ENCODE assay signal across 22 cellular contexts in genomic region chr4:183285886-183286285, GRCh38. TPM values are rescaled to one million over a fixed set of nuclear protein-coding genes. Genes with fewer than 3 reads are reported as not detected.
DNase-seq lines count a peak whose midpoint lies in the region; ATAC-seq, FAIRE-seq and TF ChIP-seq lines count a peak whose summit lies in the region.
"Had no signal": no experiment of that assay in that cellular context is flagged by ENCODE, and none has a peak within 500 bp of the region (broad histone marks: within the 10 kb centered on the region; RNA-seq: fewer than 3 reads in every experiment).

No MANE protein-coding gene starts in this region.

- H3K9ac ChIP-seq in liver (ENCODE audit: low read depth in 1 of 2, low read length in 2 of 2): no peak overlapping the region
- H3K9ac ChIP-seq in HepG2 (ENCODE audit: insufficient read depth, low read depth, low read length): no peak overlapping the region
- H3K9ac ChIP-seq in kidney (ENCODE audit: low read length in 2 of 2): no peak overlapping the region

- intact Hi-C loops in HepG2 (cut with micrococcal nuclease; ENCODE audit: unreplicated experiment): loop anchor here (5.0 kb wide), 1 partner anchor 121 kb away; no protein-coding TSS in a partner anchor
- intact Hi-C loops in kidney (cut with DNase I): no loop called here

- in situ Hi-C loops in HepG2 (cut with HindIII; ENCODE audit: extremely low pct_ligation_motif_present, low pct_unique_long_range_greater_than_20kb): no loop called here

- H3K36me3 Mint-ChIP-seq in nephron progenitor cell (ENCODE audit: low read depth): peaks cover 67% of the 10 kb centered on the region
- no peaks in the 10 kb centered on the region for H3K36me3 Mint-ChIP-seq in activated T-cell treated with anti-CD3 and anti-CD28 coated beads, Interleukin-2, amount 50 U/mL, for 72 hours (ENCODE audit: insufficient read depth in 2 of 2)
- H3K36me3 Mint-ChIP-seq in T-helper 2 cell treated with Interferon-gamma antibody and Interleukin-4, amounts not matched to agents 5 μg/mL and 100 μg/mL, for 36 hours (ENCODE audit: low read depth): no peaks in the 10 kb centered on the region

- no peak for DNase-seq in HepG2 (ENCODE audit: low spot score)
- DNase-seq in kidney: no peak
- DNase-seq in nephron progenitor cell: no peak
- DNase-seq in activated T-cell treated with anti-CD3 and anti-CD28 coated beads, Interleukin-2, amount 50 U/mL, for 72 hours: no peak
- DNase-seq in activated CD4-positive, alpha-beta T cell treated with anti-CD3 and anti-CD28 coated beads for 4 hours: no peak
- DNase-seq in T-helper 2 cell treated with Interferon-gamma antibody and Interleukin-4, amounts not matched to agents 5 μg/mL and 100 μg/mL, for 36 hours (ENCODE audit: low spot score): no peak
- DNase-seq: AML-193; Caco-2; CD4-positive, alpha-beta T cell; DMS153; DMS79; GDM1; KG1 had no signal

- H3K9me3 ChIP-seq in liver (ENCODE audit: control insufficient read depth in 4 of 4, low read length in 3 of 4): no peaks in the 10 kb centered on the region
- H3K9me3 ChIP-seq in HepG2 (ENCODE audit: low read length): no peaks in the 10 kb centered on the region
- H3K9me3 ChIP-seq in kidney (ENCODE audit: control insufficient read depth in 1 of 2, low read length in 2 of 2): no peaks in the 10 kb centered on the region
- H3K9me3 ChIP-seq: A549, Caco-2, HAP-1 had no signal

- H3K27ac ChIP-seq in liver (ENCODE audit: low read depth in 1 of 2, low read length in 2 of 2) (no peak overlapping the region), HepG2 (ENCODE audit: extremely low read length, insufficient read depth, low read length) (no peak overlapping the region), kidney (ENCODE audit: low read depth in 2 of 2, low read length in 2 of 2) (peak overlapping the region; percentile 4 to 71)
- H3K27ac ChIP-seq: 22Rv1, A549, C4-2B had no signal

- no peak overlapping the region for H2AFZ ChIP-seq in HepG2 (ENCODE audit: low read length)

- BruUV-seq in HepG2 (replicated peaks; lab: Mats Ljungman, UMichigan): no TSS peak

- H3K4me1 ChIP-seq in liver (ENCODE audit: control insufficient read depth in 4 of 4, insufficient read depth in 4 of 4, low read length in 3 of 4) (peaks cover 3 to 36% (median 23%) of the 10 kb centered on the region in 4 donors), HepG2 (ENCODE audit: insufficient read depth, low read length) (no peaks in the 10 kb centered on the region), kidney (ENCODE audit: control insufficient read depth in 1 of 2, insufficient read depth in 1 of 2, low read depth in 1 of 2, low read length in 2 of 2) (peaks cover 3 to 23% of the 10 kb centered on the region in 2 donors)
- H3K4me1 ChIP-seq: Caco-2, HAP-1 had no signal

- no peak for TF ChIP-seq POLR2A in HepG2 (IDR thresholded peaks at IDR 0.05; ENCODE audit: insufficient read depth in 1 of 2, low read depth in 2 of 2, low read length in 2 of 2)

- H4K20me1 ChIP-seq in HepG2 (ENCODE audit: insufficient read depth, low read length): no peaks in the 10 kb centered on the region

- no peak overlapping the region for H3K4me3 ChIP-seq in liver (ENCODE audit: low read depth in 1 of 3, low read length in 3 of 3)
- H3K4me3 ChIP-seq in HepG2 (replicated peaks in 1 of 3; ENCODE audit: insufficient read depth in 1 of 3, low read depth in 2 of 3, low read length in 3 of 3): no peak overlapping the region
- no peak overlapping the region for H3K4me3 ChIP-seq in kidney (ENCODE audit: low read length in 2 of 2)
- H3K4me3 ChIP-seq: A549, HAP-1 had no signal

- H3K9me3 Mint-ChIP-seq in nephron progenitor cell: no peaks in the 10 kb centered on the region
- no peaks in the 10 kb centered on the region for H3K9me3 Mint-ChIP-seq in activated T-cell treated with anti-CD3 and anti-CD28 coated beads, Interleukin-2, amount 50 U/mL, for 72 hours
- no peaks in the 10 kb centered on the region for H3K9me3 Mint-ChIP-seq in T-helper 2 cell treated with Interferon-gamma antibody and Interleukin-4, amounts not matched to agents 5 μg/mL and 100 μg/mL, for 36 hours
- H3K9me3 Mint-ChIP-seq: CD4-positive, alpha-beta T cell had no signal

- 64% methylated on average over 7 of the region's 7 CpGs for WGBS in liver
- WGBS in HepG2 (ENCODE audit: low lambda C conversion rate): 93% methylated on average over 7 of the region's 7 CpGs

- TF ChIP-seq EP300 in HepG2 (IDR thresholded peaks at IDR 0.05; ENCODE audit: low read depth in 2 of 2, low read length in 2 of 2) (no peak), HepG2 (CRISPR knock-in tag; IDR thresholded peaks at IDR 0.05; ENCODE audit: borderline replicate concordance) (no peak)

- peak overlapping the region; percentile 77 for H3K27ac Mint-ChIP-seq in nephron progenitor cell
- no peak overlapping the region for H3K27ac Mint-ChIP-seq in activated T-cell treated with anti-CD3 and anti-CD28 coated beads, Interleukin-2, amount 50 U/mL, for 72 hours
- H3K27ac Mint-ChIP-seq in T-helper 2 cell treated with Interferon-gamma antibody and Interleukin-4, amounts not matched to agents 5 μg/mL and 100 μg/mL, for 36 hours: no peak overlapping the region
- H3K27ac Mint-ChIP-seq: CD4-positive, alpha-beta T cell had no signal

- no peak overlapping the region for H3K4me2 ChIP-seq in HepG2 (ENCODE audit: low read depth, low read length)
- H3K4me2 ChIP-seq: A549 had no signal

- no peaks in the 10 kb centered on the region for H3K79me2 ChIP-seq in HepG2 (ENCODE audit: insufficient read depth, low read length)

- no peak for TF ChIP-seq RAD21 in liver (IDR thresholded peaks at IDR 0.05)
- no peak for TF ChIP-seq RAD21 in HepG2 (CRISPR knock-in tag; IDR thresholded peaks at IDR 0.05)

- H3K4me1 Mint-ChIP-seq in nephron progenitor cell: no peaks in the 10 kb centered on the region
- H3K4me1 Mint-ChIP-seq in activated T-cell treated with anti-CD3 and anti-CD28 coated beads, Interleukin-2, amount 50 U/mL, for 72 hours (ENCODE audit: low read depth): no peaks in the 10 kb centered on the region
- H3K4me1 Mint-ChIP-seq in T-helper 2 cell treated with Interferon-gamma antibody and Interleukin-4, amounts not matched to agents 5 μg/mL and 100 μg/mL, for 36 hours (ENCODE audit: low read depth): no peaks in the 10 kb centered on the region

- FAIRE-seq in HepG2 (lab: Jason Lieb, UNC): no peak
- no peak for FAIRE-seq in kidney (lab: Jason Lieb, UNC)
- FAIRE-seq: A549, HTR-8/SVneo had no signal

- ATAC-seq in HepG2: no peak
- ATAC-seq in activated T-cell treated with anti-CD3 and anti-CD28 coated beads, Interleukin-2, amount 50 U/mL, for 72 hours (replicated peaks in 1 of 2): no peak
- ATAC-seq: A549 had no signal

- H3K36me3 ChIP-seq in liver (ENCODE audit: control insufficient read depth in 4 of 4, insufficient read depth in 3 of 4, low read depth in 1 of 4, low read length in 3 of 4) (peaks cover under 1 to 46% (median 23%) of the 10 kb centered on the region in 4 donors), HepG2 (replicated peaks in 1 of 2; ENCODE audit: control insufficient read depth in 1 of 2, insufficient read depth in 2 of 2, low read length in 2 of 2) (peaks cover 18 to 90% of the 10 kb centered on the region in 2 experiments), kidney (ENCODE audit: control insufficient read depth in 1 of 2, insufficient read depth in 2 of 2, low read length in 2 of 2) (peaks cover 13 to 39% of the 10 kb centered on the region in 2 donors)

- CTCF ChIA-PET in HepG2 (lab: Yijun Ruan, JAX; ENCODE audit: low intra/inter-chr PET ratio, low total read pairs): no interaction called here

- POLR2A ChIA-PET in HepG2 (lab: Yijun Ruan, JAX): no interaction called here

- H3K27me3 ChIP-seq in liver (ENCODE audit: control insufficient read depth in 4 of 4, insufficient read depth in 4 of 4, low read length in 3 of 4): no peaks in the 10 kb centered on the region
- H3K27me3 ChIP-seq in HepG2 (ENCODE audit: control insufficient read depth in 1 of 2, insufficient read depth in 2 of 2, low read length in 2 of 2): no peaks in the 10 kb centered on the region

- peaks cover 4% of the 10 kb centered on the region for H3K27me3 Mint-ChIP-seq in nephron progenitor cell (ENCODE audit: low read depth, poor library complexity)
- H3K27me3 Mint-ChIP-seq in activated T-cell treated with anti-CD3 and anti-CD28 coated beads, Interleukin-2, amount 50 U/mL, for 72 hours (ENCODE audit: low read depth): no peaks in the 10 kb centered on the region
- no peaks in the 10 kb centered on the region for H3K27me3 Mint-ChIP-seq in T-helper 2 cell treated with Interferon-gamma antibody and Interleukin-4, amounts not matched to agents 5 μg/mL and 100 μg/mL, for 36 hours (ENCODE audit: low read depth)

- no peak for TF ChIP-seq CTCF in liver (IDR thresholded peaks at IDR 0.05; ENCODE audit: low read depth, low read length, missing input control)
- no peak for TF ChIP-seq CTCF in HepG2 (CRISPR knock-in tag; IDR thresholded peaks at IDR 0.05)
- no peak for TF ChIP-seq CTCF in kidney (IDR thresholded peaks at IDR 0.05; ENCODE audit: borderline replicate concordance, extremely low read depth, insufficient read depth)
- TF ChIP-seq CTCF in nephron progenitor cell (IDR thresholded peaks at IDR 0.05): no peak

- no peak overlapping the region for H3K4me3 Mint-ChIP-seq in nephron progenitor cell
- no peak overlapping the region for H3K4me3 Mint-ChIP-seq in activated T-cell treated with anti-CD3 and anti-CD28 coated beads, Interleukin-2, amount 50 U/mL, for 72 hours
- H3K4me3 Mint-ChIP-seq in T-helper 2 cell treated with Interferon-gamma antibody and Interleukin-4, amounts not matched to agents 5 μg/mL and 100 μg/mL, for 36 hours: no peak overlapping the region
- H3K4me3 Mint-ChIP-seq: CD4-positive, alpha-beta T cell had no signal

RNA-seq across cellular contexts. Expression of gene CLDN22, which starts 34.2 kb away (rescaled TPM):
- under 1 TPM in 1 of 2 donors, not detected in 1; 0.05 TPM for total RNA-seq in liver
- polyA plus RNA-seq in liver: not detected
- total RNA-seq in HepG2 (2016; rRNA removed; fragmentation: Illumina TruSeq; extraction: Trizol): not detected in 2 replicates
- total RNA-seq in HepG2 (2016; cell fraction: cytosol; rRNA removed; fragmentation: Illumina TruSeq; extraction: Trizol; ENCODE audit: low read depth): not detected in 2 replicates
- not detected in 2 replicates for total RNA-seq in HepG2 (2016; cell fraction: insoluble cytoplasmic fraction; rRNA removed; fragmentation: Illumina TruSeq; extraction: Trizol)
- not detected in 2 replicates for total RNA-seq in HepG2 (2016; cell fraction: membrane; rRNA removed; fragmentation: Illumina TruSeq; extraction: Trizol)
- total RNA-seq in HepG2 (2016; cell fraction: nucleus; rRNA removed; fragmentation: Illumina TruSeq; extraction: Trizol): not detected in 2 replicates
- polyA plus RNA-seq in HepG2 (2011; rRNA removed): 0.07 TPM in 1 of 2 replicates, not detected in the other
- 0.03 TPM in 1 of 2 replicates, not detected in the other for polyA plus RNA-seq in HepG2 (2011; cell fraction: cytosol; rRNA removed)
- not detected in 2 replicates for polyA plus RNA-seq in HepG2 (2011; cell fraction: nucleus; rRNA removed)
- polyA plus RNA-seq in HepG2 (2012): 0.90 and 1.0 TPM in 2 replicates
- polyA plus RNA-seq in HepG2 (2016; cell fraction: cytosol; fragmentation: Illumina TruSeq; extraction: Trizol; ENCODE audit: low read depth): not detected in 2 replicates
- polyA plus RNA-seq in HepG2 (2016; cell fraction: insoluble cytoplasmic fraction; fragmentation: Illumina TruSeq; extraction: Trizol; ENCODE audit: low read depth): not detected in 2 replicates
- polyA plus RNA-seq in HepG2 (2016; cell fraction: membrane; fragmentation: Illumina TruSeq; extraction: Trizol; ENCODE audit: low read depth): not detected in 2 replicates
- not detected in 2 replicates for polyA plus RNA-seq in HepG2 (2016; cell fraction: nucleus; fragmentation: Illumina TruSeq; extraction: Trizol; ENCODE audit: insufficient read depth, low read depth)
- polyA minus RNA-seq in HepG2 (2011; rRNA and poly(A)+ RNA removed; ENCODE audit: low replicate concordance): not detected in 2 replicates
- not detected in 2 replicates for polyA minus RNA-seq in HepG2 (2011; cell fraction: cytosol; rRNA and poly(A)+ RNA removed)
- polyA minus RNA-seq in HepG2 (2011; cell fraction: nucleus; rRNA and poly(A)+ RNA removed): 0.13 TPM in 1 of 2 replicates, not detected in the other
- total RNA-seq in kidney: not detected
- polyA plus RNA-seq in kidney (ENCODE audit: insufficient read depth, low read depth, low replicate concordance): 0.39 TPM
- not detected for total RNA-seq in activated T-cell treated with anti-CD3 and anti-CD28 coated beads, Interleukin-2, amount 50 U/mL, for 72 hours
- total RNA-seq: Caco-2; CD4-positive, alpha-beta T cell; Daoy; H4 had no signal
- polyA plus RNA-seq: A549 had no signal

RNA-seq across cellular contexts. Expression of gene CLDN24, which starts 36.3 kb away (rescaled TPM):
- total RNA-seq in liver (not detected), HepG2 (2016; rRNA removed; fragmentation: Illumina TruSeq; extraction: Trizol) (not detected in 2 replicates), kidney (not detected)
- polyA plus RNA-seq in liver (not detected), HepG2 (2011; rRNA removed) (not detected in 2 replicates), kidney (ENCODE audit: insufficient read depth, low read depth, low replicate concordance) (not detected)
- total RNA-seq in HepG2 (2016; cell fraction: cytosol; rRNA removed; fragmentation: Illumina TruSeq; extraction: Trizol; ENCODE audit: low read depth): not detected in 2 replicates
- not detected in 2 replicates for total RNA-seq in HepG2 (2016; cell fraction: insoluble cytoplasmic fraction; rRNA removed; fragmentation: Illumina TruSeq; extraction: Trizol)
- total RNA-seq in HepG2 (2016; cell fraction: membrane; rRNA removed; fragmentation: Illumina TruSeq; extraction: Trizol): not detected in 2 replicates
- total RNA-seq in HepG2 (2016; cell fraction: nucleus; rRNA removed; fragmentation: Illumina TruSeq; extraction: Trizol): not detected in 2 replicates
- polyA plus RNA-seq in HepG2 (2011; cell fraction: cytosol; rRNA removed): not detected in 2 replicates
- polyA plus RNA-seq in HepG2 (2011; cell fraction: nucleus; rRNA removed): not detected in 2 replicates
- not detected in 2 replicates for polyA plus RNA-seq in HepG2 (2012)
- polyA plus RNA-seq in HepG2 (2016; cell fraction: cytosol; fragmentation: Illumina TruSeq; extraction: Trizol; ENCODE audit: low read depth): not detected in 2 replicates
- not detected in 2 replicates for polyA plus RNA-seq in HepG2 (2016; cell fraction: insoluble cytoplasmic fraction; fragmentation: Illumina TruSeq; extraction: Trizol; ENCODE audit: low read depth)
- polyA plus RNA-seq in HepG2 (2016; cell fraction: membrane; fragmentation: Illumina TruSeq; extraction: Trizol; ENCODE audit: low read depth): not detected in 2 replicates
- polyA plus RNA-seq in HepG2 (2016; cell fraction: nucleus; fragmentation: Illumina TruSeq; extraction: Trizol; ENCODE audit: insufficient read depth, low read depth): not detected in 2 replicates
- not detected in 2 replicates for polyA minus RNA-seq in HepG2 (2011; rRNA and poly(A)+ RNA removed; ENCODE audit: low replicate concordance)
- not detected in 2 replicates for polyA minus RNA-seq in HepG2 (2011; cell fraction: cytosol; rRNA and poly(A)+ RNA removed)
- not detected in 2 replicates for polyA minus RNA-seq in HepG2 (2011; cell fraction: nucleus; rRNA and poly(A)+ RNA removed)
- total RNA-seq in activated T-cell treated with anti-CD3 and anti-CD28 coated beads, Interleukin-2, amount 50 U/mL, for 72 hours: not detected
- total RNA-seq: Caco-2; CD4-positive, alpha-beta T cell; Daoy; H4 had no signal
- polyA plus RNA-seq: A549, BJ had no signal

Comparison
In these comparisons a context has a peak if more than half of its experiments do, and no peak if none do; other contexts are left out.
1. H3K27ac ChIP-seq: peak in kidney (2 of 2); none in liver (0 of 2) and HepG2 (single experiment).